In the genomic region with DNA sequence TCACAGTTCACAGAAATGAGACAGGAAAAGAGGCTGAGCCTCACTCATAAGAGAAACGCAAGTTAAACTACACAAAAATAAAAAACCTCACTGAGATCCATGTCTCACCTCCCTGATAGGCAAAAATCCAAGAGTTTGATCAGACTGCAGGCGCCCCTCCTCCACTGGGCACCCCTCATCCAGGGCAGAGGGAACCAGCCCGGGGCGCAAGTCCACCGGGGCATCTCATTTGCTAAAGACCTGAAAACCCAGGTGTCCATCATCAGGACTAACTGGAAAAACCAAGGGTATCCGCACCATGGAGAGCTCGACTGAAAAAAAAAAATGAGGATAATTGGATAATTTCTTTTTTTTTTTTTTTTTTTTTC, we compare ENCODE assay signal across 11 cellular contexts. TPM values are rescaled to one million over a fixed set of nuclear protein-coding genes. Genes with fewer than 3 reads are reported as not detected.
A peak's percentile ranks its signal among the peaks of the same experiment; 100 is the strongest.
DNase-seq lines count a peak whose midpoint lies in the region; ATAC-seq and TF ChIP-seq lines count a peak whose summit lies in the region.
"Had no signal": no experiment of that assay in that cellular context is flagged by ENCODE, and none has a peak within 500 bp of the region (broad histone marks: within the 10 kb centered on the region; RNA-seq: fewer than 3 reads in every experiment).

No MANE protein-coding gene starts in this region.

- TF ChIP-seq POLR2A in uterus (IDR thresholded peaks at IDR 0.05), result no peak

- no peak for DNase-seq in left ventricle myocardium inferior
- DNase-seq in heart right ventricle, result no peak
- no peak for DNase-seq in lower lobe of right lung
- DNase-seq in upper lobe of right lung, result no peak
- DNase-seq in NCI-H2081 (lab: John Stamatoyannopoulos, UW), result no peak
- DNase-seq in uterus, result no peak
- DNase-seq: SIG-M5 had no signal

- TF ChIP-seq CTCF in left ventricle myocardium inferior (IDR thresholded peaks at IDR 0.05; ENCODE audit: borderline replicate concordance) (no peak), heart right ventricle (IDR thresholded peaks at IDR 0.05) (no peak), lower lobe of right lung (IDR thresholded peaks at IDR 0.05) (no peak), upper lobe of right lung (IDR thresholded peaks at IDR 0.05) (no peak), uterus (IDR thresholded peaks at IDR 0.05) (no peak)

- intact Hi-C loops in left ventricle myocardium inferior (cut with micrococcal nuclease), result no loop called here
- intact Hi-C loops in heart right ventricle (cut with DNase I), result no loop called here
- intact Hi-C loops in lower lobe of right lung (cut with DNase I), result no loop called here
- intact Hi-C loops in upper lobe of right lung (cut with DNase I), result no loop called here
- intact Hi-C loops in uterus (cut with DNase I; ENCODE audit: low total_unique reads), result no loop called here

- ATAC-seq in heart right ventricle (no peak), lower lobe of right lung (no peak), upper lobe of right lung (no peak), HG03175 (IDR thresholded peaks at IDR 0.05; ENCODE audit: unreplicated experiment) (no peak)

- H3K27ac Mint-ChIP-seq in activated naive CD8-positive, alpha-beta T cell, result no peak overlapping the region

- H3K9me3 ChIP-seq in left ventricle myocardium inferior (replicated peaks), result no peaks in the 10 kb centered on the region
- no peaks in the 10 kb centered on the region for H3K9me3 ChIP-seq in heart right ventricle
- H3K9me3 ChIP-seq in lower lobe of right lung, result no peaks in the 10 kb centered on the region
- no peaks in the 10 kb centered on the region for H3K9me3 ChIP-seq in upper lobe of right lung
- H3K9me3 ChIP-seq in uterus, result no peaks in the 10 kb centered on the region

- peaks cover 10% of the 10 kb centered on the region for H3K4me1 ChIP-seq in left ventricle myocardium inferior
- peaks cover 0 to 11% (median 9%) of the 10 kb centered on the region in 9 donors for H3K4me1 ChIP-seq in heart right ventricle
- peaks cover 9% of the 10 kb centered on the region for H3K4me1 ChIP-seq in lower lobe of right lung
- peaks cover 6% of the 10 kb centered on the region for H3K4me1 ChIP-seq in upper lobe of right lung
- peaks cover 0 to 6% of the 10 kb centered on the region in 2 donors for H3K4me1 ChIP-seq in uterus

- peaks cover 18% of the 10 kb centered on the region for H3K27me3 Mint-ChIP-seq in activated naive CD8-positive, alpha-beta T cell

- H3K4me1 Mint-ChIP-seq in activated naive CD8-positive, alpha-beta T cell (ENCODE audit: low read depth), result peaks cover 5% of the 10 kb centered on the region

- 66% methylated on average over 7 of the region's 7 CpGs for WGBS in heart right ventricle, 2 donors

- H3K36me3 ChIP-seq in left ventricle myocardium inferior, result no peaks in the 10 kb centered on the region
- no peaks in the 10 kb centered on the region for H3K36me3 ChIP-seq in heart right ventricle
- no peaks in the 10 kb centered on the region for H3K36me3 ChIP-seq in lower lobe of right lung
- H3K36me3 ChIP-seq in upper lobe of right lung, result no peaks in the 10 kb centered on the region
- H3K36me3 ChIP-seq in uterus, result no peaks in the 10 kb centered on the region

- H3K27ac ChIP-seq in left ventricle myocardium inferior (replicated peaks) (no peak overlapping the region), heart right ventricle (no peak overlapping the region), lower lobe of right lung (no peak overlapping the region), upper lobe of right lung (no peak overlapping the region), uterus (no peak overlapping the region)
- H3K27ac ChIP-seq: epithelial cell of prostate had no signal

- peaks cover 62% of the 10 kb centered on the region for H3K27me3 ChIP-seq in left ventricle myocardium inferior (ENCODE audit: low read depth)
- H3K27me3 ChIP-seq in heart right ventricle, result peaks cover 0 to 59% (median 47%) of the 10 kb centered on the region in 7 donors
- H3K27me3 ChIP-seq in lower lobe of right lung (ENCODE audit: low read depth), result peaks cover 16% of the 10 kb centered on the region
- no peaks in the 10 kb centered on the region for H3K27me3 ChIP-seq in upper lobe of right lung
- H3K27me3 ChIP-seq in uterus, result peaks cover 5 to 20% of the 10 kb centered on the region in 2 donors

- H3K4me3 Mint-ChIP-seq in activated naive CD8-positive, alpha-beta T cell, result peak overlapping the region; percentile 89

- no peaks in the 10 kb centered on the region for H3K9me3 Mint-ChIP-seq in activated naive CD8-positive, alpha-beta T cell (ENCODE audit: low read depth)

- no peaks in the 10 kb centered on the region for H3K36me3 Mint-ChIP-seq in activated naive CD8-positive, alpha-beta T cell

- peak overlapping the region; percentile 65 for H3K4me3 ChIP-seq in left ventricle myocardium inferior
- H3K4me3 ChIP-seq in heart right ventricle, result peak overlapping the region in 5 of 10 donors; percentile 46 to 54 (median 50)
- H3K4me3 ChIP-seq in lower lobe of right lung, result peak overlapping the region; percentile 59
- H3K4me3 ChIP-seq in upper lobe of right lung, result peak overlapping the region; percentile 48
- H3K4me3 ChIP-seq in uterus, result no peak overlapping the region

RNA-seq across cellular contexts. Expression of a gene that starts 2.6 kb away (rescaled TPM):
- total RNA-seq in left ventricle myocardium inferior (not detected), heart right ventricle (not detected), lower lobe of right lung (not detected), upper lobe of right lung (not detected), uterus (under 1 TPM in 1 of 4 donors, not detected in 3; 0.76 TPM)
- under 1 TPM in 1 of 2 donors, not detected in 1; 0.14 TPM for polyA plus RNA-seq in heart right ventricle
- total RNA-seq: H4 had no signal

RNA-seq across cellular contexts. Expression of a gene that starts 10.8 kb away (rescaled TPM):
- not detected for total RNA-seq in left ventricle myocardium inferior
- total RNA-seq in heart right ventricle, result under 1 TPM in 2 of 10 donors, not detected in 8; 0.56 to 0.61 TPM
- polyA plus RNA-seq in heart right ventricle, result not detected
- not detected for total RNA-seq in lower lobe of right lung
- not detected for total RNA-seq in upper lobe of right lung
- total RNA-seq in uterus, result 1 to 10 TPM in 1 of 4 donors, not detected in 3; 1.4 TPM
- total RNA-seq: H4 had no signal

RNA-seq across cellular contexts. Expression of a gene that starts 16.5 kb away (rescaled TPM):
- total RNA-seq in left ventricle myocardium inferior (18.4 TPM), heart right ventricle (10 to 100 TPM; 19.0 to 28.8 (median 22.3) TPM), lower lobe of right lung (29.1 TPM), upper lobe of right lung (30.6 TPM), uterus (10 to 100 TPM; 13.9 to 34.8 (median 18.7) TPM)
- 10 to 100 TPM; 16.2 to 19.6 TPM for polyA plus RNA-seq in heart right ventricle

RNA-seq across cellular contexts. Expression of a gene that starts 17.7 kb away (rescaled TPM):
- total RNA-seq in left ventricle myocardium inferior (59.1 TPM), heart right ventricle (1,000 to 10,000 TPM in 1 of 10 donors, 100 to 1,000 TPM in 5, 10 to 100 TPM in 4; 78.7 to 1,146 (median 107) TPM), lower lobe of right lung (232 TPM), upper lobe of right lung (248 TPM), uterus (100 to 1,000 TPM in 3 of 4 donors, 10 to 100 TPM in 1; 52.8 to 638 (median 317) TPM)
- 10 to 100 TPM in 1 of 2 donors, 1 to 10 TPM in 1; 2.9 to 84.6 TPM for polyA plus RNA-seq in heart right ventricle

RNA-seq across cellular contexts. Expression of a gene that starts 21.5 kb away (rescaled TPM):
- total RNA-seq in left ventricle myocardium inferior (78.7 TPM), heart right ventricle (1,000 to 10,000 TPM in 1 of 10 donors, 100 to 1,000 TPM in 9; 114 to 1,150 (median 192) TPM), lower lobe of right lung (217 TPM), upper lobe of right lung (241 TPM), uterus (100 to 1,000 TPM in 3 of 4 donors, 10 to 100 TPM in 1; 42.0 to 398 (median 263) TPM)
- 10 to 100 TPM in 1 of 2 donors, 1 to 10 TPM in 1; 2.1 to 27.1 TPM for polyA plus RNA-seq in heart right ventricle
- total RNA-seq: H4 had no signal

Comparison
In these comparisons a context has a peak if more than half of its experiments do, and no peak if none do; other contexts are left out.
1. H3K4me3 ChIP-seq: peak in left ventricle myocardium inferior (single experiment), lower lobe of right lung (single experiment) and upper lobe of right lung (single experiment); none in uterus (0 of 2).